1 cellular context compared by ENCODE assay signal in the genomic region with DNA sequence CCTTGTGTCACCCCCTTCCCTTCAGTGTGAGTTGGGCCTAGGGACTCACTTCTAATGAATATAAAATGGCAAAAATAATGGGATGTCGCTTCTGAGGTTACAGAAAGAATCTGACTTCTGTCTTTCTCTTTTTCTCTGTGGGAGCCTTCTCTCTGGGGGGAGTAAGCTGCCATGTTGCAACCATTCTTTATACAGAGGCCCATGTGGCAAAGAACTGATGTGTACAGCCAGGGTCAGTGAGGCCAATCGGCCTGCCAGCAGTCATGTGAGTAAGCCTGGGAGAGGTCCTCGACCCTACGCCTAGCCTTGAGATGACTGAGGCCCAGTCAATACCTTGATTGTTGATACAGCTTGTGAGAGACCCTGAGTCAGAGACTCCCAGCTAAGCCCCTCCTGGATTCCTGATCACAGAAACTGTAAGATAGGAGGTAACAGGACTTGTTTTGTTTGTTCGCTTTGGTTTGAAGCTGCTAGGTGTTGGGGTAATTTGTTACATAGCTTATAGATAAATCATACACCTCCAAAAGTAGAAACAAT.
TF ChIP-seq lines count a peak whose summit lies in the region.

No MANE protein-coding gene starts in this region.

TF ChIP-seq in HepG2, 621 proteins besides CTCF, POLR2A, EP300 and RAD21 (continued from another document and continues in another):
- TF ChIP-seq ZBTB10 (CRISPR knock-in tag; IDR thresholded peaks at IDR 0.05; ENCODE audit: borderline replicate concordance) (no peak), ZNF331 (CRISPR knock-in tag; IDR thresholded peaks at IDR 0.05) (peak; percentile 97), ZNF20 (CRISPR knock-in tag; IDR thresholded peaks at IDR 0.05) (no peak), KLF12 (CRISPR knock-in tag; IDR thresholded peaks at IDR 0.05; ENCODE audit: borderline replicate concordance) (no peak), HNF4A (CRISPR knock-in tag; IDR thresholded peaks at IDR 0.05) (peak; percentile 77), RBM39 (IDR thresholded peaks at IDR 0.05; ENCODE audit: low read depth, low read length, poor library complexity, severe bottlenecking) (no peak), RCOR2 (CRISPR knock-in tag; IDR thresholded peaks at IDR 0.05) (peak; percentile 58; the same call in 1 of the 2 replicates), ZNF773 (CRISPR knock-in tag; IDR thresholded peaks at IDR 0.05; ENCODE audit: borderline replicate concordance) (no peak), ARHGAP35 (CRISPR knock-in tag; IDR thresholded peaks at IDR 0.05; ENCODE audit: borderline replicate concordance) (no peak), ZNF136 (CRISPR knock-in tag; IDR thresholded peaks at IDR 0.05; ENCODE audit: low read depth) (no peak), ZSCAN9 (CRISPR knock-in tag; IDR thresholded peaks at IDR 0.05; ENCODE audit: borderline replicate concordance) (peak; percentile 61; the same call in 1 of the 2 replicates), ZNF737 (CRISPR knock-in tag; IDR thresholded peaks at IDR 0.05; ENCODE audit: borderline replicate concordance) (no peak), ZBTB7A (CRISPR knock-in tag; IDR thresholded peaks at IDR 0.05) (peak; percentile 88), ZEB1 (IDR thresholded peaks at IDR 0.05; ENCODE audit: insufficient replicate concordance, low read depth) (peak; percentile 33), KDM6A (CRISPR knock-in tag; IDR thresholded peaks at IDR 0.05; ENCODE audit: low read depth) (peak; percentile 71; the same call in 1 of the 2 replicates), ZNF574 (CRISPR knock-in tag; IDR thresholded peaks at IDR 0.05) (peak; percentile 56), ZNF3 (CRISPR knock-in tag; IDR thresholded peaks at IDR 0.05) (peak; percentile 45; the same call in 1 of the 2 replicates), NFKBIZ (CRISPR knock-in tag; IDR thresholded peaks at IDR 0.05) (peak; percentile 73; the same call in 1 of the 2 replicates), PHF8 (CRISPR knock-in tag; IDR thresholded peaks at IDR 0.05) (peak; percentile 56), ZNF10 (CRISPR knock-in tag; IDR thresholded peaks at IDR 0.05; ENCODE audit: borderline replicate concordance, low read depth) (no peak), MIXL1 (CRISPR knock-in tag; IDR thresholded peaks at IDR 0.05) (0 out of 2 replicates have a peak, but pooled peaks have one; percentile 52), ATF5 (CRISPR knock-in tag; IDR thresholded peaks at IDR 0.05; ENCODE audit: low read depth) (no peak), NR2F2 (IDR thresholded peaks at IDR 0.05; ENCODE audit: borderline replicate concordance, low read depth) (peak; percentile 92), JUN (CRISPR knock-in tag; IDR thresholded peaks at IDR 0.05) (0 out of 2 replicates have a peak, but pooled peaks have one; percentile 33), SIN3A (IDR thresholded peaks at IDR 0.05; ENCODE audit: borderline replicate concordance, low read depth, low read length) (peak; percentile 71; the same call in 1 of the 2 replicates), TBL1XR1 (IDR thresholded peaks at IDR 0.05; ENCODE audit: borderline replicate concordance, low read length, partially characterized antibody) (peak; percentile 76), ZNF678 (CRISPR knock-in tag; IDR thresholded peaks at IDR 0.05) (no peak), BCL3 (CRISPR knock-in tag; IDR thresholded peaks at IDR 0.05) (no peak), ZNF446 (CRISPR knock-in tag; IDR thresholded peaks at IDR 0.05) (no peak)
- TF ChIP-seq, protein P1, sequence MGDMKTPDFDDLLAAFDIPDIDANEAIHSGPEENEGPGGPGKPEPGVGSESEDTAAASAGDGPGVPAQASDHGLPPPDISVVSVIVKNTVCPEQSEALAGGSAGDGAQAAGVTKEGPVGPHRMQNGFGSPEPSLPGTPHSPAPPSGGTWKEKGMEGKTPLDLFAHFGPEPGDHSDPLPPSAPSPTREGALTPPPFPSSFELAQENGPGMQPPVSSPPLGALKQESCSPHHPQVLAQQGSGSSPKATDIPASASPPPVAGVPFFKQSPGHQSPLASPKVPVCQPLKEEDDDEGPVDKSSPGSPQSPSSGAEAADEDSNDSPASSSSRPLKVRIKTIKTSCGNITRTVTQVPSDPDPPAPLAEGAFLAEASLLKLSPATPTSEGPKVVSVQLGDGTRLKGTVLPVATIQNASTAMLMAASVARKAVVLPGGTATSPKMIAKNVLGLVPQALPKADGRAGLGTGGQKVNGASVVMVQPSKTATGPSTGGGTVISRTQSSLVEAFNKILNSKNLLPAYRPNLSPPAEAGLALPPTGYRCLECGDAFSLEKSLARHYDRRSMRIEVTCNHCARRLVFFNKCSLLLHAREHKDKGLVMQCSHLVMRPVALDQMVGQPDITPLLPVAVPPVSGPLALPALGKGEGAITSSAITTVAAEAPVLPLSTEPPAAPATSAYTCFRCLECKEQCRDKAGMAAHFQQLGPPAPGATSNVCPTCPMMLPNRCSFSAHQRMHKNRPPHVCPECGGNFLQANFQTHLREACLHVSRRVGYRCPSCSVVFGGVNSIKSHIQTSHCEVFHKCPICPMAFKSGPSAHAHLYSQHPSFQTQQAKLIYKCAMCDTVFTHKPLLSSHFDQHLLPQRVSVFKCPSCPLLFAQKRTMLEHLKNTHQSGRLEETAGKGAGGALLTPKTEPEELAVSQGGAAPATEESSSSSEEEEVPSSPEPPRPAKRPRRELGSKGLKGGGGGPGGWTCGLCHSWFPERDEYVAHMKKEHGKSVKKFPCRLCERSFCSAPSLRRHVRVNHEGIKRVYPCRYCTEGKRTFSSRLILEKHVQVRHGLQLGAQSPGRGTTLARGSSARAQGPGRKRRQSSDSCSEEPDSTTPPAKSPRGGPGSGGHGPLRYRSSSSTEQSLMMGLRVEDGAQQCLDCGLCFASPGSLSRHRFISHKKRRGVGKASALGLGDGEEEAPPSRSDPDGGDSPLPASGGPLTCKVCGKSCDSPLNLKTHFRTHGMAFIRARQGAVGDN (CRISPR knock-in tag; IDR thresholded peaks at IDR 0.05): peak; percentile 42; the same call in 1 of the 2 replicates
- TF ChIP-seq, protein P2, sequence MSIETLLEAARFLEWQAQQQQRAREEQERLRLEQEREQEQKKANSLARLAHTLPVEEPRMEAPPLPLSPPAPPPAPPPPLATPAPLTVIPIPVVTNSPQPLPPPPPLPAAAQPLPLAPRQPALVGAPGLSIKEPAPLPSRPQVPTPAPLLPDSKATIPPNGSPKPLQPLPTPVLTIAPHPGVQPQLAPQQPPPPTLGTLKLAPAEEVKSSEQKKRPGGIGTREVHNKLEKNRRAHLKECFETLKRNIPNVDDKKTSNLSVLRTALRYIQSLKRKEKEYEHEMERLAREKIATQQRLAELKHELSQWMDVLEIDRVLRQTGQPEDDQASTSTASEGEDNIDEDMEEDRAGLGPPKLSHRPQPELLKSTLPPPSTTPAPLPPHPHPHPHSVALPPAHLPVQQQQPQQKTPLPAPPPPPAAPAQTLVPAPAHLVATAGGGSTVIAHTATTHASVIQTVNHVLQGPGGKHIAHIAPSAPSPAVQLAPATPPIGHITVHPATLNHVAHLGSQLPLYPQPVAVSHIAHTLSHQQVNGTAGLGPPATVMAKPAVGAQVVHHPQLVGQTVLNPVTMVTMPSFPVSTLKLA (IDR thresholded peaks at IDR 0.05): peak; percentile 43; the same call in 1 of the 2 replicates
- TF ChIP-seq, protein P3, sequence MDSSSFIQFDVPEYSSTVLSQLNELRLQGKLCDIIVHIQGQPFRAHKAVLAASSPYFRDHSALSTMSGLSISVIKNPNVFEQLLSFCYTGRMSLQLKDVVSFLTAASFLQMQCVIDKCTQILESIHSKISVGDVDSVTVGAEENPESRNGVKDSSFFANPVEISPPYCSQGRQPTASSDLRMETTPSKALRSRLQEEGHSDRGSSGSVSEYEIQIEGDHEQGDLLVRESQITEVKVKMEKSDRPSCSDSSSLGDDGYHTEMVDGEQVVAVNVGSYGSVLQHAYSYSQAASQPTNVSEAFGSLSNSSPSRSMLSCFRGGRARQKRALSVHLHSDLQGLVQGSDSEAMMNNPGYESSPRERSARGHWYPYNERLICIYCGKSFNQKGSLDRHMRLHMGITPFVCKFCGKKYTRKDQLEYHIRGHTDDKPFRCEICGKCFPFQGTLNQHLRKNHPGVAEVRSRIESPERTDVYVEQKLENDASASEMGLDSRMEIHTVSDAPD (CRISPR knock-in tag; IDR thresholded peaks at IDR 0.05): no peak
- TF ChIP-seq, protein P4, sequence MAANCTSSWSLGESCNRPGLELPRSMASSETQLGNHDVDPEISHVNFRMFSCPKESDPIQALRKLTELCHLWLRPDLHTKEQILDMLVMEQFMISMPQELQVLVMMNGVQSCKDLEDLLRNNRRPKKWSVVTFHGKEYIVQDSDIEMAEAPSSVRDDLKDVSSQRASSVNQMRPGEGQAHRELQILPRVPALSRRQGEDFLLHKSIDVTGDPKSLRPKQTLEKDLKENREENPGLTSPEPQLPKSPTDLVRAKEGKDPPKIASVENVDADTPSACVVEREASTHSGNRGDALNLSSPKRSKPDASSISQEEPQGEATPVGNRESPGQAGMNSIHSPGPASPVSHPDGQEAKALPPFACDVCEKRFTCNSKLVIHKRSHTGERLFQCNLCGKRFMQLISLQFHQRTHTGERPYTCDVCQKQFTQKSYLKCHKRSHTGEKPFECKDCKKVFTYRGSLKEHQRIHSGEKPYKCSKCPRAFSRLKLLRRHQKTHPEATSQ (CRISPR knock-in tag; IDR thresholded peaks at IDR 0.05; ENCODE audit: borderline replicate concordance): 0 out of 2 replicates have a peak, but pooled peaks have one; percentile 14
- TF ChIP-seq, protein P5, sequence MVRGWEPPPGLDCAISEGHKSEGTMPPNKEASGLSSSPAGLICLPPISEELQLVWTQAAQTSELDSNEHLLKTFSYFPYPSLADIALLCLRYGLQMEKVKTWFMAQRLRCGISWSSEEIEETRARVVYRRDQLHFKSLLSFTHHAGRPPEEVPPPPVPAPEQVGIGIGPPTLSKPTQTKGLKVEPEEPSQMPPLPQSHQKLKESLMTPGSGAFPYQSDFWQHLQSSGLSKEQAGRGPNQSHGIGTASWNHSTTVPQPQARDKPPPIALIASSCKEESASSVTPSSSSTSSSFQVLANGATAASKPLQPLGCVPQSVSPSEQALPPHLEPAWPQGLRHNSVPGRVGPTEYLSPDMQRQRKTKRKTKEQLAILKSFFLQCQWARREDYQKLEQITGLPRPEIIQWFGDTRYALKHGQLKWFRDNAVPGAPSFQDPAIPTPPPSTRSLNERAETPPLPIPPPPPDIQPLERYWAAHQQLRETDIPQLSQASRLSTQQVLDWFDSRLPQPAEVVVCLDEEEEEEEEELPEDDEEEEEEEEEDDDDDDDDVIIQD (CRISPR knock-in tag; IDR thresholded peaks at IDR 0.05; ENCODE audit: low read depth): peak; percentile 87
- TF ChIP-seq, protein P6, sequence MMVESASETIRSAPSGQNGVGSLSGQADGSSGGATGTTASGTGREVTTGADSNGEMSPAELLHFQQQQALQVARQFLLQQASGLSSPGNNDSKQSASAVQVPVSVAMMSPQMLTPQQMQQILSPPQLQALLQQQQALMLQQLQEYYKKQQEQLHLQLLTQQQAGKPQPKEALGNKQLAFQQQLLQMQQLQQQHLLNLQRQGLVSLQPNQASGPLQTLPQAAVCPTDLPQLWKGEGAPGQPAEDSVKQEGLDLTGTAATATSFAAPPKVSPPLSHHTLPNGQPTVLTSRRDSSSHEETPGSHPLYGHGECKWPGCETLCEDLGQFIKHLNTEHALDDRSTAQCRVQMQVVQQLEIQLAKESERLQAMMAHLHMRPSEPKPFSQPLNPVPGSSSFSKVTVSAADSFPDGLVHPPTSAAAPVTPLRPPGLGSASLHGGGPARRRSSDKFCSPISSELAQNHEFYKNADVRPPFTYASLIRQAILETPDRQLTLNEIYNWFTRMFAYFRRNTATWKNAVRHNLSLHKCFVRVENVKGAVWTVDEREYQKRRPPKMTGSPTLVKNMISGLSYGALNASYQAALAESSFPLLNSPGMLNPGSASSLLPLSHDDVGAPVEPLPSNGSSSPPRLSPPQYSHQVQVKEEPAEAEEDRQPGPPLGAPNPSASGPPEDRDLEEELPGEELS (CRISPR knock-in tag; IDR thresholded peaks at IDR 0.05): peak; percentile 78
